13 cellular contexts compared by ENCODE assay signal in the genomic region with DNA sequence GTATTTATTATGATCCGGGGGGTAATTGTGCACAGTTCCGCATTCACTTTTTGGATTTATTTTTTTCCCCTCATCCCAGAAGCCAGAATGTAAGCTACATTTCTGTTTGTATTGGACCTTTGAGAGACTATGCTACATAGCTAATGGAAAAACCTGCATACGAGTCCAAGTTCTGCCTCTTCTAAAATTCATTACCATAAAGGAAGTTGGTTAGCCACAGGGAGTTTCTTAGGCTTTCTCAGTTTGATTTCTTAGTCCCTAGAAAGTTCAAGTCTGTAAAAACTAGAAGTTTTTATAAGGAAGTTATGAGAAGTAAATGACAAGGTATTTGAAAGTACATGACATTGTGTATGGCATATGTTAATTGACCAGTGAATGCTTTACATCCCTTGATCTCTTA.
"Had no signal": no experiment of that assay in that cellular context is flagged by ENCODE, and none has a peak within 500 bp of the region (broad histone marks: within the 10 kb centered on the region; RNA-seq: fewer than 3 reads in every experiment).

No MANE protein-coding gene starts in this region.

- H3K27ac Mint-ChIP-seq: activated CD8-positive, alpha-beta T cell treated with anti-CD3 and anti-CD28 coated beads, Interleukin-2, amount 10 ng/mL, durations not matched to agents 7 days and 5 days; naive thymus-derived CD8-positive, alpha-beta T cell had no signal

- H3K4me3 ChIP-seq: mucosa of descending colon, right atrium auricular region, tibial nerve, vagina had no signal

- H3K9me3 ChIP-seq: mucosa of descending colon, neutrophil, right atrium auricular region, tibial nerve, vagina had no signal

- H3K27ac ChIP-seq: neutrophil, right atrium auricular region, tibial nerve, vagina had no signal

- H3K36me3 Mint-ChIP-seq: naive thymus-derived CD8-positive, alpha-beta T cell had no signal

- H3K4me1 Mint-ChIP-seq: naive thymus-derived CD8-positive, alpha-beta T cell had no signal

- H3K4me3 Mint-ChIP-seq: activated CD8-positive, alpha-beta T cell treated with anti-CD3 and anti-CD28 coated beads, Interleukin-2, amount 10 ng/mL, durations not matched to agents 7 days and 5 days; naive thymus-derived CD8-positive, alpha-beta T cell had no signal

- H3K27me3 ChIP-seq: neutrophil, right atrium auricular region, tibial nerve, vagina had no signal

- DNase-seq: activated CD4-positive, alpha-beta T cell treated with anti-CD3 and anti-CD28 coated beads for 4 hours; activated CD8-positive, alpha-beta memory T cell treated with anti-CD3 and anti-CD28 coated beads, Interleukin-2, amount 50 U/mL, for 48 hours; activated CD8-positive, alpha-beta T cell treated with anti-CD3 and anti-CD28 coated beads, Interleukin-2, amount 10 ng/mL, durations not matched to agents 7 days and 5 days; activated naive CD4-positive, alpha-beta T cell; aorta; mucosa of descending colon; naive thymus-derived CD8-positive, alpha-beta T cell; small intestine had no signal

- H3K36me3 ChIP-seq: neutrophil, right atrium auricular region, tibial nerve, vagina had no signal

- H3K4me1 ChIP-seq: tibial nerve, vagina had no signal

- ATAC-seq: activated CD8-positive, alpha-beta T cell treated with anti-CD3 and anti-CD28 coated beads, Interleukin-2, amount 10 ng/mL, durations not matched to agents 7 days and 5 days; esophagus mucosa; mucosa of descending colon; naive thymus-derived CD8-positive, alpha-beta T cell had no signal

- H3K9me3 Mint-ChIP-seq: naive thymus-derived CD8-positive, alpha-beta T cell had no signal
